In the genomic region with DNA sequence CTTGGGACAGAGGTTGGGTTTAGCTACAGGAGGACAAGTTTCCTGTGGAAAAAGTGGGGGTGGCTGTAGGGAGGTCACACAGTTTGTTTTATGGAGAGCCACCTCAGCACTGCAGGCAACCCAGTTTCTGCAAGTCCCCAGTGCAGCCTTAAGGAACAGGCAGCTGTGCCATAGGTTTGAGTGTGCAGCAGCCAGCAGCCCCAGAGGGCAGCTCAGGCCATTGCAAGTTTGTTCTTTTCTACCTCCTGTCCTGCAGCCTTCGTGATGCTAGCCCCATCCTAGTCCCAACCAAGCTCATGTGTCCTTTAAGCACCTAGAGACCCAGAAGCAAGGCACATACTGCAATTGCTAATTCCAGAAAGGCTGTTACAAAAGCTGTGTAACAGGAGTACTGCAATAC, we compare ENCODE assay signal across 17 cellular contexts. TPM values are rescaled to one million over a fixed set of nuclear protein-coding genes. Genes with fewer than 3 reads are reported as not detected.
DNase-seq lines count a peak whose midpoint lies in the region; ATAC-seq, FAIRE-seq and TF ChIP-seq lines count a peak whose summit lies in the region.
"Had no signal": no experiment of that assay in that cellular context is flagged by ENCODE, and none has a peak within 500 bp of the region (broad histone marks: within the 10 kb centered on the region; RNA-seq: fewer than 3 reads in every experiment).

No MANE protein-coding gene starts in this region.

- H3K4me3 ChIP-seq in SK-N-SH (ENCODE audit: low read depth in 2 of 2, low read length in 1 of 2): no peak overlapping the region
- H3K4me3 ChIP-seq in NB4 (ENCODE audit: low read depth, low read length): no peak overlapping the region
- H3K4me3 ChIP-seq in K562: no peak overlapping the region

- FAIRE-seq in K562 (lab: Jason Lieb, UNC): no peak

- CTCF ChIA-PET in SK-N-SH (lab: Yijun Ruan, JAX): interaction anchor here (0.7 to 1.2 kb wide), 3 partner anchors 9 to 902 kb away, joined by 3 to 6 read pairs (median 3); no protein-coding TSS in a partner anchor
- CTCF ChIA-PET in K562 (lab: Yijun Ruan, JAX; ENCODE audit: low intra/inter-chr PET ratio): no interaction called here

- no peaks in the 10 kb centered on the region for H3F3A ChIP-seq in SK-N-SH (replicated peaks; ENCODE audit: insufficient read depth)

- ATAC-seq in SK-N-SH treated with all-trans-retinoic acid at 6 μM for 48 hours (peak; percentile 64), K562 (peak; percentile 18; the same call in 2 of the 3 replicates), GM21515 (IDR thresholded peaks at IDR 0.05; ENCODE audit: unreplicated experiment) (no peak)
- no peak for ATAC-seq in stimulated activated effector memory CD8-positive, alpha-beta T cell treated with anti-CD3 and anti-CD28 coated beads, Interleukin-12 subunit alpha, Interleukin-12 subunit beta, amount 100 ng/mL, for 72 hours

- POLR2A ChIA-PET in SK-N-SH (lab: Yijun Ruan, JAX): no interaction called here
- POLR2A ChIA-PET in K562 (lab: Yijun Ruan, JAX): interaction anchor here (1.0 to 1.5 kb wide), 2 partner anchors 8 to 15 kb away, joined by 3 to 5 read pairs; no protein-coding TSS in a partner anchor

- no peaks in the 10 kb centered on the region for H4K20me1 ChIP-seq in SK-N-SH (ENCODE audit: insufficient read depth)
- no peaks in the 10 kb centered on the region; the same call in 1 of the 2 replicates for H4K20me1 ChIP-seq in K562 (replicated peaks; ENCODE audit: control insufficient read depth, insufficient read depth, low read length)

- BruUV-seq in K562 (replicated peaks; lab: Mats Ljungman, UMichigan): no TSS peak

- WGBS in SK-N-SH (ENCODE audit: low lambda C conversion rate): no CpG with 5 or more reads among the region's 1 CpG
- 0% methylated on average over 1 of the region's 1 CpG for whole genome bisulfite sequencing in K562 (ENCODE audit: insufficient coverage, low coverage, missing lambda C conversion rate)

- in situ Hi-C loops in K562 (cut with MboI): no loop called here

- H3K79me2 ChIP-seq in SK-N-SH (ENCODE audit: insufficient read depth) (no peaks in the 10 kb centered on the region), K562 (ENCODE audit: control insufficient read depth, insufficient read depth, low read length) (no peaks in the 10 kb centered on the region)

- H3K4me3 Mint-ChIP-seq in stimulated activated effector memory CD8-positive, alpha-beta T cell treated with anti-CD3 and anti-CD28 coated beads, Interleukin-12 subunit alpha, Interleukin-12 subunit beta, amount 100 ng/mL, for 72 hours: no peak overlapping the region

- peak overlapping the region; percentile 40 for H3K27ac Mint-ChIP-seq in stimulated activated effector memory CD8-positive, alpha-beta T cell treated with anti-CD3 and anti-CD28 coated beads, Interleukin-12 subunit alpha, Interleukin-12 subunit beta, amount 100 ng/mL, for 72 hours

- DNase-seq in SK-N-SH (no peak), NB4 (ENCODE audit: low read depth) (peak; percentile 20), K562 (ENCODE audit: extremely low read depth in 1 of 4, low spot score in 3 of 4) (no peak), posterior vena cava (ENCODE audit: low spot score) (no peak), NCI-H1417 treated with DMSO at 0.1 percent for 48 hours (lab: John Stamatoyannopoulos, UW) (no peak)
- no peak for DNase-seq in stimulated activated effector memory CD8-positive, alpha-beta T cell treated with anti-CD3 and anti-CD28 coated beads, Interleukin-12 subunit alpha, Interleukin-12 subunit beta, amount 100 ng/mL, for 72 hours (ENCODE audit: low spot score in 2 of 2)
- DNase-seq: 8988T, C1 segment of cervical spinal cord, DMS153, HCEC 1CT, NCI-H1092, NCI-H1694 treated with DMSO at 0.1 percent for 48 hours, NCI-H446 treated with DMSO at 0.1 percent for 48 hours, NCI-H748 treated with DMSO at 0.1 percent for 48 hours, SHP77 had no signal

- H2AFZ ChIP-seq in SK-N-SH (ENCODE audit: low read depth) (no peak overlapping the region), K562 (ENCODE audit: low read depth, low read length) (no peak overlapping the region)

- TF ChIP-seq RAD21 in SK-N-SH (IDR thresholded peaks at IDR 0.05; ENCODE audit: low read length) (no peak), K562 (CRISPR knock-in tag; conservative IDR thresholded peaks at IDR 0.05 in 1 of 2, IDR thresholded peaks at IDR 0.05 in 1 of 2) (no peak)

- no peak for TF ChIP-seq EP300 in SK-N-SH (IDR thresholded peaks at IDR 0.05; ENCODE audit: borderline replicate concordance in 1 of 2, low read depth in 1 of 2, low read length in 1 of 2)
- no peak for TF ChIP-seq EP300 in K562 (IDR thresholded peaks at IDR 0.05; ENCODE audit: low read length)

- H3K9ac ChIP-seq in SK-N-SH: no peak overlapping the region
- H3K9ac ChIP-seq in K562 (ENCODE audit: insufficient read depth in 1 of 2, low read depth in 2 of 2, low read length in 2 of 2): no peak overlapping the region

- no peaks in the 10 kb centered on the region; the same call in 1 of the 2 replicates for H3K27me3 ChIP-seq in SK-N-SH (ENCODE audit: insufficient read depth)
- H3K27me3 ChIP-seq in K562 (ENCODE audit: control insufficient read depth in 2 of 2, insufficient read depth in 2 of 2, low read length in 2 of 2): peaks cover 30 to 44% of the 10 kb centered on the region in 2 experiments; a peak in 4 of 5 replicates

- no peaks in the 10 kb centered on the region for H3K4me1 ChIP-seq in SK-N-SH (ENCODE audit: control insufficient read depth in 1 of 2, insufficient read depth in 2 of 2, low read depth in 1 of 2, low read length in 1 of 2)
- peaks cover 7 to 18% of the 10 kb centered on the region in 2 experiments; a peak in 4 of 5 replicates for H3K4me1 ChIP-seq in K562 (replicated peaks in 1 of 2; ENCODE audit: control insufficient read depth in 2 of 2, insufficient read depth in 2 of 2, low read length in 2 of 2)

- H3K4me2 ChIP-seq in SK-N-SH: no peak overlapping the region
- H3K4me2 ChIP-seq in K562 (ENCODE audit: insufficient read depth, low read length): no peak overlapping the region

- H3K27ac ChIP-seq in SK-N-SH (ENCODE audit: low read depth in 2 of 2, low read length in 1 of 2): no peak overlapping the region
- H3K27ac ChIP-seq in K562 (ENCODE audit: extremely low read depth, low read depth, low read length): no peak overlapping the region

- no peaks in the 10 kb centered on the region for H3K36me3 Mint-ChIP-seq in stimulated activated effector memory CD8-positive, alpha-beta T cell treated with anti-CD3 and anti-CD28 coated beads, Interleukin-12 subunit alpha, Interleukin-12 subunit beta, amount 100 ng/mL, for 72 hours

- peaks cover 28% of the 10 kb centered on the region for H3K4me1 Mint-ChIP-seq in stimulated activated effector memory CD8-positive, alpha-beta T cell treated with anti-CD3 and anti-CD28 coated beads, Interleukin-12 subunit alpha, Interleukin-12 subunit beta, amount 100 ng/mL, for 72 hours

- H3K36me3 ChIP-seq in SK-N-SH (replicated peaks in 1 of 2; ENCODE audit: control insufficient read depth in 1 of 2, insufficient read depth in 2 of 2, low read length in 1 of 2): no peaks in the 10 kb centered on the region
- H3K36me3 ChIP-seq in K562 (ENCODE audit: control insufficient read depth, insufficient read depth, low read length): no peaks in the 10 kb centered on the region

- no peaks in the 10 kb centered on the region for H3K9me1 ChIP-seq in K562 (ENCODE audit: control insufficient read depth, insufficient read depth, low read length)

- no peak for TF ChIP-seq POLR2A in NB4 (IDR thresholded peaks at IDR 0.05; ENCODE audit: extremely low read depth, insufficient read length)
- no peak for TF ChIP-seq POLR2A in K562 (conservative IDR thresholded peaks at IDR 0.05)

- H3K9me3 ChIP-seq in SK-N-SH (no peaks in the 10 kb centered on the region), K562 (replicated peaks; ENCODE audit: control insufficient read depth, insufficient read depth, low read depth, low read length) (no peaks in the 10 kb centered on the region)

- TF ChIP-seq CTCF in SK-N-SH (IDR thresholded peaks at IDR 0.05) (no peak), NB4 (IDR thresholded peaks at IDR 0.05; ENCODE audit: low read depth, low read length) (no peak), K562 (IDR thresholded peaks at IDR 0.05 in 2 of 3, conservative IDR thresholded peaks at IDR 0.05 in 1 of 3; ENCODE audit: insufficient read depth in 2 of 3, low read depth in 1 of 3, low read length in 3 of 3) (0 out of 6 replicates have a peak, but pooled peaks of 1 of the 3 experiments have one; percentile 11)

- intact Hi-C loops in K562 (cut with micrococcal nuclease): loop anchor here (5.0 kb wide), 1 partner anchor 69 kb away; a partner anchor contains a TSS
- intact Hi-C loops in posterior vena cava (cut with DNase I): no loop called here

- H3K9me2 ChIP-seq in SK-N-SH: no peaks in the 10 kb centered on the region

- H3K9me3 Mint-ChIP-seq in stimulated activated effector memory CD8-positive, alpha-beta T cell treated with anti-CD3 and anti-CD28 coated beads, Interleukin-12 subunit alpha, Interleukin-12 subunit beta, amount 100 ng/mL, for 72 hours: no peaks in the 10 kb centered on the region

TF ChIP-seq in SK-N-SH treated with all-trans-retinoic acid at 6 μM for 48 hours, 23 proteins besides CTCF, POLR2A, EP300 and RAD21 (continues in another document):
- no peak for TF ChIP-seq ISL1 (CRISPR knock-in tag; IDR thresholded peaks at IDR 0.05)

TF ChIP-seq in SK-N-SH, 30 proteins besides CTCF, POLR2A, EP300 and RAD21 (continues in another document):
- TF ChIP-seq RFX5 (IDR thresholded peaks at IDR 0.05; ENCODE audit: low read length): no peak

TF ChIP-seq in K562, 482 proteins besides CTCF, POLR2A, EP300 and RAD21 (continues in another document):
- no peak for TF ChIP-seq ZNF23 (CRISPR knock-in tag; IDR thresholded peaks at IDR 0.05)

RNA-seq across cellular contexts. Expression of a gene that starts 58.8 kb away (rescaled TPM):
- polyA plus RNA-seq in SK-N-SH (2012; rRNA removed) (5.7 and 5.9 TPM in 2 replicates), K562 (2011; rRNA removed) (10.5 and 11.1 TPM in 2 replicates), K562 (2014; fragmentation: Illumina TruSeq; extraction: Trizol) (16.3 and 19.5 TPM in 2 replicates), K562 (2014; fragmentation: Nextera tagmentation; extraction: Ambion mirVana) (1 to 10 TPM; 1.9 to 2.5 TPM), K562 (2014; rRNA removed) (6.9 and 11.9 TPM in 2 replicates)
- polyA plus RNA-seq in SK-N-SH (2012; cell fraction: cytosol; rRNA removed): 4.4 and 5.3 TPM in 2 replicates
- 17.4 and 20.9 TPM in 2 replicates for polyA plus RNA-seq in SK-N-SH (2012; cell fraction: nucleus; rRNA removed)
- total RNA-seq in K562 (2011; cell fraction: chromatin; rRNA removed; ENCODE audit: low replicate concordance): 14.2 and 31.6 TPM in 2 replicates
- total RNA-seq in K562 (2011; cell fraction: nucleolus; rRNA removed): 23.9 and 26.3 TPM in 2 replicates
- total RNA-seq in K562 (2011; cell fraction: nucleoplasm; rRNA removed): 14.0 and 19.2 TPM in 2 replicates
- total RNA-seq in K562 (2014; rRNA removed) (10.4 and 15.0 TPM in 2 replicates), K562 (2014; rRNA removed; fragmentation: Illumina TruSeq; extraction: Trizol) (10.3 and 10.4 TPM in 2 replicates), K562 (2015; rRNA removed; fragmentation: Illumina TruSeq; extraction: Trizol) (12.7 and 13.1 TPM in 2 replicates), K562 (2021) (15.9 and 17.3 TPM in 2 replicates), posterior vena cava (1 to 10 TPM; 3.9 to 5.0 TPM)
- polyA plus RNA-seq in K562 (2011; cell fraction: cytosol; rRNA removed): 7.8 and 10.3 TPM in 2 replicates
- 13.6 and 18.1 TPM in 2 replicates for polyA plus RNA-seq in K562 (2011; cell fraction: nucleus; rRNA removed)
- 12.2 and 14.5 TPM in 2 replicates for polyA plus RNA-seq in K562 (2012)
- polyA minus RNA-seq in K562 (2011; rRNA and poly(A)+ RNA removed): 11.3 and 13.1 TPM in 2 replicates
- 11.1 and 15.7 TPM in 2 replicates for polyA minus RNA-seq in K562 (2011; cell fraction: cytosol; rRNA and poly(A)+ RNA removed)
- polyA minus RNA-seq in K562 (2011; cell fraction: nucleus; rRNA and poly(A)+ RNA removed): 6.6 and 10.3 TPM in 2 replicates

Comparison
In these comparisons a context has a peak if more than half of its experiments do, and no peak if none do; other contexts are left out.
1. ATAC-seq: peak in SK-N-SH treated with all-trans-retinoic acid at 6 μM for 48 hours (single experiment) and K562 (single experiment); none in stimulated activated effector memory CD8-positive, alpha-beta T cell treated with anti-CD3 and anti-CD28 coated beads, Interleukin-12 subunit alpha, Interleukin-12 subunit beta, amount 100 ng/mL, for 72 hours (single experiment) and GM21515 (single experiment).